ENCODE assay signal across 25 cellular contexts in genomic region chr15:44447772-44448376, GRCh38.
"Had no signal": no experiment of that assay in that cellular context is flagged by ENCODE, and none has a peak within 500 bp of the region (broad histone marks: within the 10 kb centered on the region; RNA-seq: fewer than 3 reads in every experiment).

No MANE protein-coding gene starts in this region.

- H3K27ac ChIP-seq: coronary artery, esophagus muscularis mucosa, hepatocyte, spleen, thoracic aorta, upper lobe of left lung had no signal

- H3K27ac Mint-ChIP-seq: activated B cell treated with CpG ODN at 0.5 μM for 24 hours; activated CD4-positive, alpha-beta T cell treated with anti-CD3 and anti-CD28 coated beads for 36 hours; activated T-helper 1 cell treated with anti-CD3 and anti-CD28 coated beads, Interleukin-12 subunit alpha, Interleukin-12 subunit beta, Interleukin-2, Interleukin-4 antibody, amounts not matched to agents 30 ng/mL and 10 ng/mL and 1 ng/mL, durations not matched to agents 14 hours and 24 hours and 36 hours; memory B cell had no signal

- H3K9me3 Mint-ChIP-seq: activated B cell treated with CpG ODN at 0.5 μM for 24 hours; activated naive CD4-positive, alpha-beta T cell treated with anti-CD3 and anti-CD28 coated beads, Interleukin-2, amount 50 U/mL, for 24 hours; activated T-helper 1 cell treated with anti-CD3 and anti-CD28 coated beads, Interleukin-12 subunit alpha, Interleukin-12 subunit beta, Interleukin-2, Interleukin-4 antibody, amounts not matched to agents 30 ng/mL and 10 ng/mL and 1 ng/mL, durations not matched to agents 14 hours and 24 hours and 36 hours; immature natural killer cell; memory B cell had no signal

- H3K27me3 Mint-ChIP-seq: activated B cell treated with CpG ODN at 0.5 μM for 24 hours; activated CD4-positive, alpha-beta T cell treated with anti-CD3 and anti-CD28 coated beads for 36 hours; activated naive CD4-positive, alpha-beta T cell treated with anti-CD3 and anti-CD28 coated beads, Interleukin-2, amount 50 U/mL, for 24 hours; memory B cell had no signal

- FAIRE-seq: bronchial epithelial cell, frontal cortex had no signal

- H3K9me3 ChIP-seq: esophagus muscularis mucosa, mucosa of descending colon, thoracic aorta, upper lobe of left lung had no signal

- ATAC-seq: activated CD4-positive, alpha-beta T cell treated with anti-CD3 and anti-CD28 coated beads for 36 hours; mucosa of descending colon had no signal

- H3K27me3 ChIP-seq: esophagus muscularis mucosa, hepatocyte, spleen, upper lobe of left lung had no signal

- DNase-seq: activated B cell treated with CpG ODN at 0.5 μM for 24 hours; activated CD4-positive, alpha-beta T cell treated with anti-CD3 and anti-CD28 coated beads for 36 hours; activated CD4-positive, alpha-beta T cell treated with anti-CD3 and anti-CD28 coated beads, Interleukin-2, amount 50 U/mL, for 48 hours; activated gamma-delta T cell; cerebellar nuclear complex; glutamatergic neuron; immature natural killer cell; mucosa of descending colon; occipital lobe; retina; spleen; stimulated activated CD4-positive, alpha-beta T cell treated with anti-CD3 and anti-CD28 coated beads, Interleukin-4, amount 100 ng/mL, for 1 hour; stimulated activated naive CD4-positive, alpha-beta T cell treated with Interleukin-2 at 50 U/mL for 16 hours; T-helper 1 cell; T1000 had no signal

- H3K4me3 Mint-ChIP-seq: activated B cell treated with CpG ODN at 0.5 μM for 24 hours; activated CD4-positive, alpha-beta T cell treated with anti-CD3 and anti-CD28 coated beads for 36 hours; activated T-helper 1 cell treated with anti-CD3 and anti-CD28 coated beads, Interleukin-12 subunit alpha, Interleukin-12 subunit beta, Interleukin-2, Interleukin-4 antibody, amounts not matched to agents 30 ng/mL and 10 ng/mL and 1 ng/mL, durations not matched to agents 14 hours and 24 hours and 36 hours; immature natural killer cell; memory B cell had no signal

- H2AFZ ChIP-seq: hepatocyte had no signal

- H3K36me3 ChIP-seq: thoracic aorta had no signal

- H3K4me2 ChIP-seq: hepatocyte had no signal

- H3K4me3 ChIP-seq: coronary artery, esophagus muscularis mucosa, hepatocyte, mucosa of descending colon, spleen, thoracic aorta, upper lobe of left lung had no signal
